9 cellular contexts compared by ENCODE assay signal in the genomic region with DNA sequence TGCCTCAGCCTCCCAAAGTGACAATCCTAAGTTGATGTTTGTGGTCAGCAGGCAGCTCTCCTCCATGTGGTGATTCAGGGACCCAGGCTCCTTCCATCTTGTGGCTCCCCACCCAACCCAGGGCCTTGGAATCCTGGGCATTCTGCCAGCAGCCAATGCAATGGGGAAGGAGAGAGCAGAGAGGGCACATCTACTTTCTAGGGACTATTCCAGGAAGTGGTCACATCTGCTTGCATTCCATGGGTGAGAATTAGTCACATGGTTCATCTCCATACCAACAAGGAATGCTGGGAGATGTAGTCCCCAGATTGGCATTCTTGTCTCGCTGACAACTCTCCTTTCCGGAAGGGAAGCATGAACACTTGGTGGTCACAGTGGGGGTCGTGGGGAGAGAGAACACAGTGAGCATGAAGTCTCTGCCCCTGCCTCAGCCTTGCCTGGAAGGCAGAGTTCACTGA. TPM values are rescaled to one million over a fixed set of nuclear protein-coding genes. Genes with fewer than 3 reads are reported as not detected.
DNase-seq lines count a peak whose midpoint lies in the region; TF ChIP-seq lines count a peak whose summit lies in the region.
"Had no signal": no experiment of that assay in that cellular context is flagged by ENCODE, and none has a peak within 500 bp of the region (broad histone marks: within the 10 kb centered on the region; RNA-seq: fewer than 3 reads in every experiment).

No MANE protein-coding gene starts in this region.

- in situ Hi-C loops in astrocyte of the spinal cord (cut with HindIII; ENCODE audit: low sequenced_read_pairs), result no loop called here

- peak; percentile 8 to 51 for DNase-seq in NCI-H2081 (lab: John Stamatoyannopoulos, UW)
- no peak for DNase-seq in NCI-H2081 treated with DMSO at 0.1 percent for 48 hours (lab: John Stamatoyannopoulos, UW)
- DNase-seq in NCI-H146 (lab: John Stamatoyannopoulos, UW), result peak; percentile 41
- DNase-seq in astrocyte of the spinal cord (ENCODE audit: low read depth, low spot score), result peak; percentile 22
- DNase-seq in neural progenitor cell (ENCODE audit: low spot score), result peak; percentile 67
- DNase-seq in mesothelial cell of epicardium (ENCODE audit: low spot score in 2 of 2, unreplicated experiment in 2 of 2), result no peak
- DNase-seq in posterior cingulate gyrus, result no peak
- no peak for DNase-seq in activated CD4-positive, CD25-positive, alpha-beta regulatory T cell treated with anti-CD3 and anti-CD28 coated beads, Interleukin-2, amount 50 U/mL, for 72 hours

- intact Hi-C loops in posterior cingulate gyrus (cut with DNase I), result no loop called here

- H3K79me2 ChIP-seq in neural progenitor cell (ENCODE audit: low read depth), result no peaks in the 10 kb centered on the region

- H3K4me3 ChIP-seq in astrocyte of the spinal cord (ENCODE audit: low read depth, low read length) (no peak overlapping the region), neural progenitor cell (no peak overlapping the region)
- H3K4me3 ChIP-seq: suprapubic skin had no signal

- peak overlapping the region; percentile 79 for H2AFZ ChIP-seq in neural progenitor cell (replicated peaks)

- no peaks in the 10 kb centered on the region for H4K20me1 ChIP-seq in neural progenitor cell (ENCODE audit: low read depth)

- peaks cover 7% of the 10 kb centered on the region for H3K4me1 ChIP-seq in neural progenitor cell
- H3K4me1 ChIP-seq: suprapubic skin had no signal

- H3K4me3 Mint-ChIP-seq in neural progenitor cell (no peak overlapping the region), mesothelial cell of epicardium (no peak overlapping the region)

- H3K27ac ChIP-seq in neural progenitor cell, result no peak overlapping the region
- H3K27ac ChIP-seq: suprapubic skin had no signal

- no peak overlapping the region for H3K9ac ChIP-seq in neural progenitor cell

- no peaks in the 10 kb centered on the region for H3K9me3 ChIP-seq in neural progenitor cell (ENCODE audit: low read depth)

- no peak for TF ChIP-seq CTCF in astrocyte of the spinal cord (IDR thresholded peaks at IDR 0.05; ENCODE audit: low read depth, low read length)
- no peak for TF ChIP-seq CTCF in neural progenitor cell (IDR thresholded peaks at IDR 0.05)
- no peak for TF ChIP-seq CTCF in mesothelial cell of epicardium (IDR thresholded peaks at IDR 0.05; ENCODE audit: unreplicated experiment)

- H3K27ac Mint-ChIP-seq in neural progenitor cell (no peak overlapping the region), mesothelial cell of epicardium (no peak overlapping the region)

- H3K27me3 ChIP-seq in neural progenitor cell, result no peaks in the 10 kb centered on the region
- H3K27me3 ChIP-seq: suprapubic skin had no signal

- H3K9me3 Mint-ChIP-seq in neural progenitor cell (no peaks in the 10 kb centered on the region), mesothelial cell of epicardium (peaks cover 2% of the 10 kb centered on the region)

- H3K4me1 Mint-ChIP-seq in neural progenitor cell (peaks cover 23% of the 10 kb centered on the region), mesothelial cell of epicardium (no peaks in the 10 kb centered on the region)

- H3K36me3 ChIP-seq in neural progenitor cell, result no peaks in the 10 kb centered on the region
- H3K36me3 ChIP-seq: suprapubic skin had no signal

- H3K27me3 Mint-ChIP-seq in neural progenitor cell (ENCODE audit: insufficient read depth, low read depth) (peaks cover 13% of the 10 kb centered on the region), mesothelial cell of epicardium (ENCODE audit: low read depth) (no peaks in the 10 kb centered on the region)

- no peak overlapping the region for H3K4me2 ChIP-seq in neural progenitor cell

- H3F3A ChIP-seq in neural progenitor cell (ENCODE audit: low read depth), result peaks cover 5% of the 10 kb centered on the region

- no peaks in the 10 kb centered on the region for H3K36me3 Mint-ChIP-seq in neural progenitor cell
- no peaks in the 10 kb centered on the region for H3K36me3 Mint-ChIP-seq in mesothelial cell of epicardium

RNA-seq across cellular contexts. Expression of a gene that starts 9.9 kb away (rescaled TPM):
- total RNA-seq in neural progenitor cell (ENCODE audit: low replicate concordance) (2.2 and 4.6 TPM in 2 replicates), mesothelial cell of epicardium (6.9 to 8.2 TPM (median 7.7 TPM) in 3 replicates)

Comparison
In these comparisons a context has a peak if more than half of its experiments do, and no peak if none do; other contexts are left out.
1. DNase-seq: peak in NCI-H2081 (2 of 2), NCI-H146 (single experiment), astrocyte of the spinal cord (single experiment) and neural progenitor cell (single experiment); none in NCI-H2081 treated with DMSO at 0.1 percent for 48 hours (single experiment), mesothelial cell of epicardium (0 of 2), posterior cingulate gyrus (0 of 10) and activated CD4-positive, CD25-positive, alpha-beta regulatory T cell treated with anti-CD3 and anti-CD28 coated beads, Interleukin-2, amount 50 U/mL, for 72 hours (single experiment).